In the genomic region with DNA sequence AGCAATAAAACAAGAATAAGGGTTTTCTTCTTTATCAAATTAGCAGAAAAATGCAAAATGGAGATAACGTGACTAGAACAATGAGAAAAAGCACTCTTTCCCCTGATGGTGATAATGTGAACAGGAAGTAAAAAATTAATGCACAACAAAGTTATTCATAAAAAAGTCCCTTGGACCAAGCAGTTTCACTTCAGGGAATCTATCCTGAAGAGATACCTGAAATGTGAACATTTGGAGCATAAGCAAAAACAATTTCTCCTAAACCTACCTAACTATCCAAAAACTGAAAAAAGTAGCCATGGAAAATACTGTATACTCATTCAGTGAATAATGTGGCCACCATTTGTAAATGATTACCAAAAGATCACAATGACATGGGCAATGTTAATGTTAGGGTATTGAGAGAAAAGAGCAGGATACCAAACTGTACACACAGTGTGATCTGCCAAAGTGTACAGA, we compare ENCODE assay signal across 11 cellular contexts. TPM values are rescaled to one million over a fixed set of nuclear protein-coding genes. Genes with fewer than 3 reads are reported as not detected.
DNase-seq lines count a peak whose midpoint lies in the region; ATAC-seq, FAIRE-seq and TF ChIP-seq lines count a peak whose summit lies in the region.
"Had no signal": no experiment of that assay in that cellular context is flagged by ENCODE, and none has a peak within 500 bp of the region (broad histone marks: within the 10 kb centered on the region; RNA-seq: fewer than 3 reads in every experiment).

No MANE protein-coding gene starts in this region.

- ATAC-seq in GM18502 (IDR thresholded peaks at IDR 0.05; ENCODE audit: poor library complexity, unreplicated experiment) (peak; percentile 78), GM21381 (IDR thresholded peaks at IDR 0.05; ENCODE audit: unreplicated experiment) (peak; percentile 89), HG03378 (IDR thresholded peaks at IDR 0.05; ENCODE audit: unreplicated experiment) (peak; percentile 94), left colon (no peak)

- no peak for TF ChIP-seq POLR2A in esophagus squamous epithelium (IDR thresholded peaks at IDR 0.05)

- intact Hi-C loops in left colon (cut with DNase I, micrococcal nuclease) (no loop called here), esophagus squamous epithelium (cut with DNase I) (no loop called here)

- peak; percentile 58 for FAIRE-seq in keratinocyte (lab: Jason Lieb, UNC)
- FAIRE-seq: astrocyte, TTC549 had no signal

- no peaks in the 10 kb centered on the region for H3K4me1 ChIP-seq in keratinocyte (ENCODE audit: control insufficient read depth, extremely low read depth, insufficient read depth, low read length)
- peaks cover 0 to 19% (median 0%) of the 10 kb centered on the region in 3 donors for H3K4me1 ChIP-seq in esophagus squamous epithelium

- no peak for TF ChIP-seq CTCF in keratinocyte (optimal IDR thresholded peaks at IDR 0.05 in 1 of 3, IDR thresholded peaks at IDR 0.05 in 1 of 3, conservative IDR thresholded peaks at IDR 0.05 in 1 of 3; ENCODE audit: extremely low read depth in 1 of 3, insufficient read depth in 2 of 3, low read length in 3 of 3)
- no peak for TF ChIP-seq CTCF in GM10266 (IDR thresholded peaks at IDR 0.05; ENCODE audit: control insufficient read depth, insufficient read depth, low read depth, missing control alignments)
- no peak for TF ChIP-seq CTCF in esophagus squamous epithelium (IDR thresholded peaks at IDR 0.05)

- H3K79me2 ChIP-seq in keratinocyte (ENCODE audit: control insufficient read depth, insufficient read depth, low read length) = peaks cover 82% of the 10 kb centered on the region

- H4K20me1 ChIP-seq in keratinocyte (ENCODE audit: control insufficient read depth, extremely low read depth, insufficient read depth, low read length) = no peaks in the 10 kb centered on the region

- no peaks in the 10 kb centered on the region for H3K9me3 ChIP-seq in keratinocyte (ENCODE audit: control insufficient read depth, low read depth, low read length)
- no peaks in the 10 kb centered on the region for H3K9me3 ChIP-seq in esophagus squamous epithelium

- no peak overlapping the region for H3K9ac ChIP-seq in keratinocyte (ENCODE audit: control insufficient read depth, extremely low read depth, insufficient read depth, low read length)

- H3K27me3 ChIP-seq in keratinocyte (ENCODE audit: control insufficient read depth, extremely low read depth, insufficient read depth, low read length) (no peaks in the 10 kb centered on the region), esophagus squamous epithelium (no peaks in the 10 kb centered on the region)

- dilution Hi-C loops in keratinocyte (cut with MboI; ENCODE audit: extremely low pct_ligation_motif_present, low sequenced_read_pairs) = no loop called here

- DNase-seq in keratinocyte (ENCODE audit: low read depth, low spot score) (no peak), GM10266 (ENCODE audit: extremely low spot score) (no peak), T-helper 9 cell (no peak), left colon (no peak), esophagus squamous epithelium (lab: John Stamatoyannopoulos, UW) (no peak)
- DNase-seq: DND-41 had no signal

- H3K27ac ChIP-seq in keratinocyte (ENCODE audit: control insufficient read depth, insufficient read depth, low read length) (no peak overlapping the region), esophagus squamous epithelium (no peak overlapping the region)

- H3K4me3 ChIP-seq in keratinocyte (ENCODE audit: control insufficient read depth in 2 of 3, extremely low read depth in 1 of 3, insufficient read depth in 2 of 3, low read depth in 1 of 3, low read length in 3 of 3) (no peak overlapping the region), esophagus squamous epithelium (no peak overlapping the region)

- WGBS in esophagus squamous epithelium, 2 donors = 53 to 58% methylated on average over 1 of the region's 1 CpG

- H2AFZ ChIP-seq in keratinocyte (ENCODE audit: control insufficient read depth, low read length) = no peak overlapping the region

- H3K9me1 ChIP-seq in keratinocyte (ENCODE audit: control insufficient read depth, extremely low read depth, insufficient read depth, low read length) = peaks cover 2% of the 10 kb centered on the region

- no peak overlapping the region for H3K4me2 ChIP-seq in keratinocyte (ENCODE audit: control insufficient read depth, extremely low read depth, insufficient read depth, low read depth, low read length)

- H3K36me3 ChIP-seq in keratinocyte (ENCODE audit: control insufficient read depth in 2 of 2, extremely low read depth in 1 of 2, insufficient read depth in 2 of 2, low read length in 2 of 2) = peaks cover 0 to 11% of the 10 kb centered on the region in 2 experiments
- peaks cover 0 to 68% (median 3%) of the 10 kb centered on the region in 3 donors for H3K36me3 ChIP-seq in esophagus squamous epithelium

RNA-seq across cellular contexts. Expression of a gene that starts 48.7 kb away (rescaled TPM):
- polyA plus RNA-seq in keratinocyte = 86.9 to 123 TPM (median 96.8 TPM) in 3 replicates
- 435 TPM for polyA plus RNA-seq in keratinocyte (2011; ENCODE audit: low read depth)
- 50.0 and 85.7 TPM in 2 replicates for polyA plus RNA-seq in keratinocyte (2011; cell fraction: cytosol; rRNA removed)
- 153 and 189 TPM in 2 replicates for polyA plus RNA-seq in keratinocyte (2011; cell fraction: nucleus; rRNA removed)
- polyA plus RNA-seq in keratinocyte (2012; ENCODE audit: low replicate concordance) = 59.8 and 147 TPM in 2 replicates
- polyA minus RNA-seq in keratinocyte = 167 to 427 TPM (median 300 TPM) in 3 replicates
- 159 TPM for polyA minus RNA-seq in keratinocyte (2011; cell fraction: cytosol; rRNA and poly(A)+ RNA removed)
- polyA minus RNA-seq in keratinocyte (2011; cell fraction: nucleus; rRNA and poly(A)+ RNA removed) = 253 and 542 TPM in 2 replicates
- 100 to 1,000 TPM; 183 to 188 TPM for total RNA-seq in left colon
- total RNA-seq in esophagus squamous epithelium = 100 to 1,000 TPM in 2 of 4 donors, 10 to 100 TPM in 2; 84.8 to 174 (median 125) TPM

RNA-seq across cellular contexts. Expression of a gene that starts 49.2 kb away (rescaled TPM):
- polyA plus RNA-seq in keratinocyte = 1.6 to 2.3 TPM (median 1.7 TPM) in 3 replicates
- 1.3 TPM for polyA plus RNA-seq in keratinocyte (2011; ENCODE audit: low read depth)
- 1.8 and 2.0 TPM in 2 replicates for polyA plus RNA-seq in keratinocyte (2011; cell fraction: cytosol; rRNA removed)
- polyA plus RNA-seq in keratinocyte (2011; cell fraction: nucleus; rRNA removed) = 1.8 and 2.4 TPM in 2 replicates
- polyA plus RNA-seq in keratinocyte (2012; ENCODE audit: low replicate concordance) = 0.93 and 2.3 TPM in 2 replicates
- polyA minus RNA-seq in keratinocyte = 1.4 to 3.1 TPM (median 2.0 TPM) in 3 replicates
- polyA minus RNA-seq in keratinocyte (2011; cell fraction: cytosol; rRNA and poly(A)+ RNA removed) = 1.2 TPM
- polyA minus RNA-seq in keratinocyte (2011; cell fraction: nucleus; rRNA and poly(A)+ RNA removed) = 0.84 and 2.6 TPM in 2 replicates
- total RNA-seq in left colon = 1 to 10 TPM; 1.6 to 2.3 TPM
- 1 to 10 TPM in 3 of 4 donors, under 1 TPM in 1; 0.79 to 2.7 (median 1.3) TPM for total RNA-seq in esophagus squamous epithelium
